17 cellular contexts compared by ENCODE assay signal in genomic region chr9:36158917-36159316, GRCh38. TPM values are rescaled to one million over a fixed set of nuclear protein-coding genes. Genes with fewer than 3 reads are reported as not detected.
DNase-seq lines count a peak whose midpoint lies in the region; ATAC-seq and TF ChIP-seq lines count a peak whose summit lies in the region.
"Had no signal": no experiment of that assay in that cellular context is flagged by ENCODE, and none has a peak within 500 bp of the region (broad histone marks: within the 10 kb centered on the region; RNA-seq: fewer than 3 reads in every experiment).

No MANE protein-coding gene starts in this region.

- H3K27ac ChIP-seq in gastroesophageal sphincter (peak overlapping the region; percentile 31 to 85 (median 81)), upper lobe of right lung (peak overlapping the region; percentile 63)

- peak overlapping the region; percentile 64 to 97 (median 90) for H3K27ac Mint-ChIP-seq in nephron
- H3K27ac Mint-ChIP-seq: memory B cell had no signal

- no peaks in the 10 kb centered on the region for H3K27me3 ChIP-seq in adipocyte (replicated peaks; ENCODE audit: control insufficient read depth, insufficient read depth, low read length)
- no peaks in the 10 kb centered on the region for H3K27me3 ChIP-seq in gastroesophageal sphincter
- H3K27me3 ChIP-seq in upper lobe of right lung, result no peaks in the 10 kb centered on the region
- H3K27me3 ChIP-seq: BE2C had no signal

- peak overlapping the region; percentile 23 for H3K9ac ChIP-seq in adipocyte (ENCODE audit: low read length)

- peaks cover 8% of the 10 kb centered on the region for H3K9me3 Mint-ChIP-seq in nephron
- H3K9me3 Mint-ChIP-seq: memory B cell had no signal

- no peaks in the 10 kb centered on the region for H3K27me3 Mint-ChIP-seq in nephron (ENCODE audit: low read depth)
- H3K27me3 Mint-ChIP-seq: memory B cell had no signal

- TF ChIP-seq CTCF in gastroesophageal sphincter (IDR thresholded peaks at IDR 0.05), result no peak
- TF ChIP-seq CTCF in nephron (IDR thresholded peaks at IDR 0.05; ENCODE audit: unreplicated experiment in 3 of 3), result no peak
- no peak for TF ChIP-seq CTCF in upper lobe of right lung (IDR thresholded peaks at IDR 0.05)

- TF ChIP-seq POLR2A in gastroesophageal sphincter (IDR thresholded peaks at IDR 0.05), result no peak

- no peak overlapping the region for H3K4me3 ChIP-seq in adipocyte (ENCODE audit: low read length)
- no peak overlapping the region for H3K4me3 ChIP-seq in gastroesophageal sphincter
- H3K4me3 ChIP-seq in upper lobe of right lung, result no peak overlapping the region

- H3K36me3 ChIP-seq in adipocyte (ENCODE audit: control insufficient read depth, insufficient read depth, low read length, severe bottlenecking) (peaks cover 21% of the 10 kb centered on the region), gastroesophageal sphincter (peaks cover 0 to 17% of the 10 kb centered on the region in 2 donors), upper lobe of right lung (no peaks in the 10 kb centered on the region)

- H3K4me3 Mint-ChIP-seq in nephron, result no peak overlapping the region
- H3K4me3 Mint-ChIP-seq: memory B cell had no signal

- 4 to 54% methylated on average over 3 to 7 of the region's 7 CpGs for WGBS in gastroesophageal sphincter (ENCODE audit: low coverage in 1 of 2), 2 donors

- H3K9me3 ChIP-seq in adipocyte (ENCODE audit: control insufficient read depth, low read length) (peaks cover 5% of the 10 kb centered on the region), gastroesophageal sphincter (no peaks in the 10 kb centered on the region), upper lobe of right lung (no peaks in the 10 kb centered on the region)
- H3K9me3 ChIP-seq: BE2C had no signal

- intact Hi-C loops in upper lobe of right lung (cut with DNase I), result no loop called here
- intact Hi-C loops in posterior vena cava (cut with DNase I), result no loop called here

- ATAC-seq in gastroesophageal sphincter, result peak; percentile 33
- ATAC-seq in upper lobe of right lung, result no peak
- ATAC-seq: activated CD4-positive, CD25-positive, alpha-beta regulatory T cell treated with anti-CD3 and anti-CD28 coated beads, Interleukin-2, amount 50 U/mL, for 24 hours had no signal

- H3K4me1 Mint-ChIP-seq in nephron, result peaks cover 67% of the 10 kb centered on the region

- TF ChIP-seq EP300 in gastroesophageal sphincter (IDR thresholded peaks at IDR 0.05), result no peak

- no peak for DNase-seq in adipocyte (ENCODE audit: low read depth)
- DNase-seq in upper lobe of right lung, result no peak
- DNase-seq in posterior vena cava (ENCODE audit: low spot score), result no peak
- no peak for DNase-seq in occipital lobe (lab: John Stamatoyannopoulos, UW)
- DNase-seq in SIG-M5 (lab: John Stamatoyannopoulos, UW), result no peak
- DNase-seq: activated CD8-positive, alpha-beta memory T cell treated with anti-CD3 and anti-CD28 coated beads, Interleukin-2, amount 50 U/mL, for 4 hours; anterior cingulate cortex; BE2C; GDM1; NCI-H2029; NCI-H524 treated with DMSO at 0.1 percent for 48 hours; SHP77 treated with DMSO at 0.1 percent for 48 hours; substantia nigra had no signal

- H3K4me1 ChIP-seq in adipocyte (ENCODE audit: control insufficient read depth, insufficient read depth, low read length) (peaks cover 60% of the 10 kb centered on the region), gastroesophageal sphincter (peaks cover 5 to 77% (median 51%) of the 10 kb centered on the region in 3 donors), upper lobe of right lung (peaks cover 26% of the 10 kb centered on the region)

- H3K36me3 Mint-ChIP-seq in nephron (ENCODE audit: low read depth), result peaks cover 28% of the 10 kb centered on the region

RNA-seq across cellular contexts. Expression of gene CCIN, which starts 10.3 kb away (rescaled TPM):
- 1 to 10 TPM in 2 of 4 donors, under 1 TPM in 1, not detected in 1; 0.31 to 1.7 (median 1.5) TPM for total RNA-seq in gastroesophageal sphincter
- total RNA-seq in upper lobe of right lung, result not detected
- total RNA-seq in posterior vena cava, result 1 to 10 TPM; 2.0 to 2.5 TPM
- total RNA-seq in occipital lobe, result not detected

RNA-seq across cellular contexts. Expression of gene GLIPR2, which starts 22.4 kb away (rescaled TPM):
- 10 to 100 TPM; 52.8 to 76.8 (median 59.8) TPM for total RNA-seq in gastroesophageal sphincter
- total RNA-seq in upper lobe of right lung, result 64.9 TPM
- 10 to 100 TPM; 52.2 to 74.9 TPM for total RNA-seq in posterior vena cava
- total RNA-seq in occipital lobe, result 9.2 TPM

RNA-seq across cellular contexts. Expression of gene CLTA, which starts 31.8 kb away (rescaled TPM):
- total RNA-seq in gastroesophageal sphincter, result 100 to 1,000 TPM; 136 to 195 (median 158) TPM
- 163 TPM for total RNA-seq in upper lobe of right lung
- 100 to 1,000 TPM; 109 to 135 TPM for total RNA-seq in posterior vena cava
- 116 TPM for total RNA-seq in occipital lobe
